ENCODE assay signal across 1 cellular context in genomic region chr2:85595378-85596232, GRCh38.
TF ChIP-seq lines count a peak whose summit lies in the region.

TSS of gene RNF181 (plus strand) at chr2:85595745. CDS start at chr2:85595764, 19 bp downstream.

TF ChIP-seq in HepG2, 621 proteins besides CTCF, POLR2A, EP300 and RAD21 (continued from another document and continues in another):
- peak; percentile 86 for TF ChIP-seq USF2 (IDR thresholded peaks at IDR 0.05; ENCODE audit: low read depth, low read length)
- peak; percentile 95; the same call in 1 of the 2 replicates for TF ChIP-seq USF2 (CRISPR knock-in tag; IDR thresholded peaks at IDR 0.05; ENCODE audit: borderline replicate concordance)
- peak; percentile 39; the same call in 1 of the 2 replicates for TF ChIP-seq ZNF503 (CRISPR knock-in tag; IDR thresholded peaks at IDR 0.05)
- TF ChIP-seq KAT7 (CRISPR knock-in tag; IDR thresholded peaks at IDR 0.05; ENCODE audit: borderline replicate concordance), result no peak; the same call in 1 of the 2 replicates
- TF ChIP-seq ZNF441 (CRISPR knock-in tag; IDR thresholded peaks at IDR 0.05; ENCODE audit: borderline replicate concordance), result peak; percentile 84
- no peak for TF ChIP-seq ZBTB10 (CRISPR knock-in tag; IDR thresholded peaks at IDR 0.05; ENCODE audit: borderline replicate concordance)
- TF ChIP-seq SMARCC2 (IDR thresholded peaks at IDR 0.05), result no peak
- TF ChIP-seq ZGPAT (CRISPR knock-in tag; IDR thresholded peaks at IDR 0.05), result peak; percentile 52; the same call in 1 of the 2 replicates
- no peak; the same call in 1 of the 2 replicates for TF ChIP-seq ZNF543 (CRISPR knock-in tag; IDR thresholded peaks at IDR 0.05)
- no peak for TF ChIP-seq KLF12 (CRISPR knock-in tag; IDR thresholded peaks at IDR 0.05; ENCODE audit: borderline replicate concordance)
- no peak for TF ChIP-seq IKZF4 (CRISPR knock-in tag; IDR thresholded peaks at IDR 0.05; ENCODE audit: borderline replicate concordance, low read depth, not compliant biosample characterization)
- TF ChIP-seq ZNF292 (CRISPR knock-in tag; IDR thresholded peaks at IDR 0.05; ENCODE audit: borderline replicate concordance, low read depth), result peak; percentile 9; the same call in 1 of the 2 replicates
- peak; percentile 76 for TF ChIP-seq MED1 (CRISPR knock-in tag; IDR thresholded peaks at IDR 0.05)
- TF ChIP-seq SRSF4 (IDR thresholded peaks at IDR 0.05; ENCODE audit: low read depth, low read length, poor library complexity, severe bottlenecking), result no peak
- no peak for TF ChIP-seq POLR2AphosphoS2 (IDR thresholded peaks at IDR 0.05; ENCODE audit: low read depth, low read length)
- no peak for TF ChIP-seq ZNF678 (CRISPR knock-in tag; IDR thresholded peaks at IDR 0.05)
- no peak for TF ChIP-seq CBX2 (IDR thresholded peaks at IDR 0.05; ENCODE audit: low read depth, low read length)
- TF ChIP-seq CBX2 (CRISPR knock-in tag; IDR thresholded peaks at IDR 0.05; ENCODE audit: low read depth), result no peak
- TF ChIP-seq ZNF281 (CRISPR knock-in tag; IDR thresholded peaks at IDR 0.05; ENCODE audit: borderline replicate concordance), result peak; percentile 23; the same call in 1 of the 2 replicates
- peak; percentile 63; the same call in 1 of the 2 replicates for TF ChIP-seq ZNF589 (CRISPR knock-in tag; conservative IDR thresholded peaks at IDR 0.05)
- TF ChIP-seq ZNF496 (CRISPR knock-in tag; IDR thresholded peaks at IDR 0.05; ENCODE audit: insufficient replicate concordance), result no peak
- no peak; the same call in 1 of the 2 replicates for TF ChIP-seq ZNF639 (CRISPR knock-in tag; conservative IDR thresholded peaks at IDR 0.05)
- TF ChIP-seq ELF3 (CRISPR knock-in tag; IDR thresholded peaks at IDR 0.05), result no peak; the same call in 1 of the 2 replicates
- TF ChIP-seq GABPA (IDR thresholded peaks at IDR 0.05; ENCODE audit: low read depth, low read length), result no peak
- peak; percentile 85 for TF ChIP-seq GABPA (CRISPR knock-in tag; IDR thresholded peaks at IDR 0.05; ENCODE audit: low read depth)
- TF ChIP-seq THAP11 (CRISPR knock-in tag; IDR thresholded peaks at IDR 0.05), result peak; percentile 81
- TF ChIP-seq SOX5 (CRISPR knock-in tag; IDR thresholded peaks at IDR 0.05; ENCODE audit: borderline replicate concordance), result no peak; the same call in none of the 2 replicates
- peak; percentile 93 for TF ChIP-seq MXD1 (CRISPR knock-in tag; IDR thresholded peaks at IDR 0.05)
- TF ChIP-seq ONECUT2 (CRISPR knock-in tag; IDR thresholded peaks at IDR 0.05), result no peak
- TF ChIP-seq HOXA7 (CRISPR knock-in tag; IDR thresholded peaks at IDR 0.05), result no peak
- TF ChIP-seq ZNF597 (CRISPR knock-in tag; IDR thresholded peaks at IDR 0.05), result no peak
- TF ChIP-seq ZNF607 (CRISPR knock-in tag; IDR thresholded peaks at IDR 0.05; ENCODE audit: borderline replicate concordance), result peak; percentile 92; the same call in 1 of the 2 replicates
- TF ChIP-seq ARID5B (CRISPR knock-in tag; IDR thresholded peaks at IDR 0.05), result peak; percentile 25; the same call in 1 of the 2 replicates
- TF ChIP-seq SUZ12 (IDR thresholded peaks at IDR 0.05; ENCODE audit: low read depth, low read length), result no peak
- 0 out of 2 replicates have a peak, but pooled peaks have one; percentile 50 for TF ChIP-seq RNF219 (CRISPR knock-in tag; IDR thresholded peaks at IDR 0.05)
